Comparison of ENCODE assay signal across 13 cellular contexts in the genomic region with DNA sequence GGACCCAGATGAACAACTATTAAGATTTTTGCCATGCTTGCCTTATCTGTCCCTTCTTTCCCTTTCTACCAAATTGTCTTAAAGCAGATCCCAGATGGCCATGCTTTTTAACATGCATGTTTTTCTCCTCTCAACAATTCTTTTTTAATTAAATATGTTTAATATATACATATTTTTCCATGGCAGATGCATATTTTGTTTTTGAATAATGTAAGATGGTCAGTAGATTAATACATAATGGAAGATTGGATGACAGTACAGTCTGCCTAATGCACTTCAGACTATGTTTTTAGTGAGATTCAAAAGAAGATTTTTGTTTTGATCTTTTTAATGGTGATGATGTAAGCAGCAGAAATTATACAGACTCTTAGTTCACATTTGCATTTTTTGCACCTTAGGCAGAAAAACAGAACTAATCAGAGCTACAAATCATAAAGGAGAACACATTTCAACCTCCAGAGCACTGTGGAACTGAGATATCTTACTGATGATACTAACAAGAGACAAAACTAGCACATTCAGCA.
DNase-seq lines count a peak whose midpoint lies in the region; ATAC-seq and TF ChIP-seq lines count a peak whose summit lies in the region.
"Had no signal": no experiment of that assay in that cellular context is flagged by ENCODE, and none has a peak within 500 bp of the region (broad histone marks: within the 10 kb centered on the region; RNA-seq: fewer than 3 reads in every experiment).

No MANE protein-coding gene starts in this region.

- DNase-seq in DMS 273 (lab: John Stamatoyannopoulos, UW; ENCODE audit: unreplicated experiment) (peak; percentile 15), DMS 273 treated with DMSO at 0.1 percent for 48 hours (lab: John Stamatoyannopoulos, UW) (no peak), HT-29 (ENCODE audit: low spot score) (no peak)
- DNase-seq: AML-193; Caco-2; Calu3; CD4-positive, alpha-beta T cell; CD8-positive, alpha-beta T cell; DMS79 treated with DMSO at 0.1 percent for 48 hours; GF-D8 had no signal

- ATAC-seq in SK-N-SH treated with all-trans-retinoic acid at 6 μM for 48 hours (peak; percentile 21; the same call in 1 of the 3 replicates), HG02852 (IDR thresholded peaks at IDR 0.05; ENCODE audit: unreplicated experiment) (no peak)
- ATAC-seq: A549; CD8-positive, alpha-beta T cell had no signal

TF ChIP-seq in SK-N-SH treated with all-trans-retinoic acid at 6 μM for 48 hours, 23 proteins besides CTCF, POLR2A, EP300 and RAD21:
- TF ChIP-seq BACH2 (CRISPR knock-in tag; IDR thresholded peaks at IDR 0.05; ENCODE audit: borderline replicate concordance), result no peak
- TF ChIP-seq TCF4 (CRISPR knock-in tag; IDR thresholded peaks at IDR 0.05; ENCODE audit: borderline replicate concordance), result peak; percentile 69
- no peak for TF ChIP-seq PPARA (CRISPR knock-in tag; IDR thresholded peaks at IDR 0.05; ENCODE audit: borderline replicate concordance)
- no peak for TF ChIP-seq CREB5 (CRISPR knock-in tag; IDR thresholded peaks at IDR 0.05; ENCODE audit: low read depth)
- peak; percentile 69 for TF ChIP-seq ISL1 (CRISPR knock-in tag; IDR thresholded peaks at IDR 0.05)
- 0 out of 2 replicates have a peak, but pooled peaks have one; percentile 7 for TF ChIP-seq ZNF70 (CRISPR knock-in tag; IDR thresholded peaks at IDR 0.05)
